1 cellular context compared by ENCODE assay signal in genomic region chr7:104980969-104981670, GRCh38.
TF ChIP-seq lines count a peak whose summit lies in the region.

No MANE protein-coding gene starts in this region.

TF ChIP-seq in GM12878, 131 proteins besides CTCF, POLR2A, EP300 and RAD21 (continued from another document):
- TF ChIP-seq ZNF592 (IDR thresholded peaks at IDR 0.05): 0 out of 2 replicates have a peak, but pooled peaks have one; percentile 20
- TF ChIP-seq RUNX3 (IDR thresholded peaks at IDR 0.05; ENCODE audit: low read length): peak; percentile 22; the same call in 1 of the 2 replicates
- no peak for TF ChIP-seq KAT2A (conservative IDR thresholded peaks at IDR 0.05; ENCODE audit: control insufficient read depth, low read depth, low read length)
- no peak for TF ChIP-seq NFIC (IDR thresholded peaks at IDR 0.05; ENCODE audit: low read depth, low read length)
- no peak for TF ChIP-seq RBBP5 (conservative IDR thresholded peaks at IDR 0.05)
- TF ChIP-seq YY1 (IDR thresholded peaks at IDR 0.05; ENCODE audit: low read depth, low read length): 0 out of 2 replicates have a peak, but pooled peaks have one; percentile 13
- TF ChIP-seq ZNF207 (IDR thresholded peaks at IDR 0.05; ENCODE audit: borderline replicate concordance): peak; percentile 31; the same call in 1 of the 2 replicates
- TF ChIP-seq IRF4 (IDR thresholded peaks at IDR 0.05; ENCODE audit: low read depth, low read length): 0 out of 2 replicates have a peak, but pooled peaks have one; percentile 18
- peak; percentile 23; the same call in 1 of the 2 replicates for TF ChIP-seq MTA2 (IDR thresholded peaks at IDR 0.05; ENCODE audit: low read depth)
- TF ChIP-seq FOXM1 (IDR thresholded peaks at IDR 0.05; ENCODE audit: low read depth, low read length): peak; percentile 65
- TF ChIP-seq RELB (IDR thresholded peaks at IDR 0.05; ENCODE audit: low read depth): 0 out of 2 replicates have a peak, but pooled peaks have one; percentile 20
- TF ChIP-seq SKIL (IDR thresholded peaks at IDR 0.05; ENCODE audit: low read depth, poor library complexity, severe bottlenecking): peak; percentile 65
- peak; percentile 27 for TF ChIP-seq E2F8 (IDR thresholded peaks at IDR 0.05; ENCODE audit: low read depth, partially characterized antibody)
- peak; percentile 76 for TF ChIP-seq SMC3 (IDR thresholded peaks at IDR 0.05; ENCODE audit: borderline replicate concordance, low read length)
- TF ChIP-seq ZNF217 (IDR thresholded peaks at IDR 0.05): no peak
- no peak for TF ChIP-seq PKNOX1 (IDR thresholded peaks at IDR 0.05)
- no peak for TF ChIP-seq PAX5 (IDR thresholded peaks at IDR 0.05; ENCODE audit: borderline replicate concordance, low read depth, low read length)
- TF ChIP-seq GATAD2B (conservative IDR thresholded peaks at IDR 0.05; ENCODE audit: low read depth): no peak
- TF ChIP-seq ATF2 (IDR thresholded peaks at IDR 0.05; ENCODE audit: low read length): peak; percentile 41; the same call in 1 of the 2 replicates
- TF ChIP-seq ZNF384 (IDR thresholded peaks at IDR 0.05; ENCODE audit: borderline replicate concordance, low read depth, low read length): peak; percentile 52; the same call in 1 of the 2 replicates
- TF ChIP-seq PML (IDR thresholded peaks at IDR 0.05; ENCODE audit: low read length): peak; percentile 59
- no peak for TF ChIP-seq SMARCA5 (IDR thresholded peaks at IDR 0.05)
- TF ChIP-seq SMAD1 (IDR thresholded peaks at IDR 0.05; ENCODE audit: low read depth, partially characterized antibody): peak; percentile 34
- TF ChIP-seq ZNF274 (IDR thresholded peaks at IDR 0.05; ENCODE audit: insufficient read depth, insufficient read length): no peak
- no peak for TF ChIP-seq SMAD5 (IDR thresholded peaks at IDR 0.05; ENCODE audit: low read depth)
TF ChIP-seq in GM12878: peak in this region for 15.
